Comparison of ENCODE assay signal across 8 cellular contexts in genomic region chr19:12790628-12791344, GRCh38. TPM values are rescaled to one million over a fixed set of nuclear protein-coding genes. Genes with fewer than 3 reads are reported as not detected.
DNase-seq lines count a peak whose midpoint lies in the region; ATAC-seq and TF ChIP-seq lines count a peak whose summit lies in the region.

No MANE protein-coding gene starts in this region.

- no peaks in the 10 kb centered on the region for H3K36me3 ChIP-seq in testis (ENCODE audit: low read depth, missing control alignments)

- POLR2A ChIA-PET in activated naive CD8-positive, alpha-beta T cell treated with anti-CD3 and anti-CD28 coated beads, Interleukin-2, amount 10 ng/mL, durations not matched to agents 7 days and 5 days (lab: Charles Lee), result interaction anchor here (0.5 to 9.6 kb wide), 19 partner anchors 11 to 628 kb away, joined by 3 to 361 read pairs (median 10); partner anchors contain the start of genes DHPS, GCDH, GET3 and PRDX2

- H3K4me3 Mint-ChIP-seq in activated CD4-positive, alpha-beta T cell treated with anti-CD3 and anti-CD28 coated beads, Interleukin-2, amount 10 ng/mL, durations not matched to agents 24 days and 14 days, result peak overlapping the region; percentile 96
- H3K4me3 Mint-ChIP-seq in activated naive CD8-positive, alpha-beta T cell treated with anti-CD3 and anti-CD28 coated beads, Interleukin-2, amount 10 ng/mL, durations not matched to agents 7 days and 5 days, result peak overlapping the region; percentile 94

- H3K27ac ChIP-seq in testis, result peak overlapping the region; percentile 93 to 98

- ATAC-seq in activated naive CD8-positive, alpha-beta T cell treated with anti-CD3 and anti-CD28 coated beads, Interleukin-2, amount 10 ng/mL, durations not matched to agents 7 days and 5 days (ENCODE audit: low read depth), result no peak
- ATAC-seq in GM18867 (IDR thresholded peaks at IDR 0.05; ENCODE audit: unreplicated experiment), result no peak

- peak; percentile 76 for DNase-seq in activated CD4-positive, alpha-beta T cell treated with anti-CD3 and anti-CD28 coated beads, Interleukin-2, amount 10 ng/mL, durations not matched to agents 24 days and 14 days
- DNase-seq in activated CD4-positive, alpha-beta T cell treated with anti-CD3 and anti-CD28 coated beads for 4 hours, result no peak
- no peak for DNase-seq in activated naive CD8-positive, alpha-beta T cell treated with anti-CD3 and anti-CD28 coated beads, Interleukin-2, amount 10 ng/mL, durations not matched to agents 7 days and 5 days
- DNase-seq in left kidney (ENCODE audit: low read depth, low spot score), result peak; percentile 46
- DNase-seq in testis, result no peak
- DNase-seq in Ammon's horn (ENCODE audit: low spot score), result no peak
- no peak for DNase-seq in germinal center (ENCODE audit: low spot score)

- no peaks in the 10 kb centered on the region for H3K27me3 Mint-ChIP-seq in activated CD4-positive, alpha-beta T cell treated with anti-CD3 and anti-CD28 coated beads, Interleukin-2, amount 10 ng/mL, durations not matched to agents 24 days and 14 days
- no peaks in the 10 kb centered on the region for H3K27me3 Mint-ChIP-seq in activated naive CD8-positive, alpha-beta T cell treated with anti-CD3 and anti-CD28 coated beads, Interleukin-2, amount 10 ng/mL, durations not matched to agents 7 days and 5 days

- peaks cover 34% of the 10 kb centered on the region for H3K4me1 Mint-ChIP-seq in activated CD4-positive, alpha-beta T cell treated with anti-CD3 and anti-CD28 coated beads, Interleukin-2, amount 10 ng/mL, durations not matched to agents 24 days and 14 days
- peaks cover 30% of the 10 kb centered on the region for H3K4me1 Mint-ChIP-seq in activated naive CD8-positive, alpha-beta T cell treated with anti-CD3 and anti-CD28 coated beads, Interleukin-2, amount 10 ng/mL, durations not matched to agents 7 days and 5 days

- no peak for TF ChIP-seq POLR2A in testis (IDR thresholded peaks at IDR 0.05)

- peak overlapping the region; percentile 97 for H3K27ac Mint-ChIP-seq in activated CD4-positive, alpha-beta T cell treated with anti-CD3 and anti-CD28 coated beads, Interleukin-2, amount 10 ng/mL, durations not matched to agents 24 days and 14 days
- peak overlapping the region; percentile 95 for H3K27ac Mint-ChIP-seq in activated naive CD8-positive, alpha-beta T cell treated with anti-CD3 and anti-CD28 coated beads, Interleukin-2, amount 10 ng/mL, durations not matched to agents 7 days and 5 days

- 1% methylated on average over 15 to 22 of the region's 22 CpGs for WGBS in testis, 2 donors

- H3K9me3 ChIP-seq in testis, result no peaks in the 10 kb centered on the region

- peaks cover 22% of the 10 kb centered on the region for H3K36me3 Mint-ChIP-seq in activated CD4-positive, alpha-beta T cell treated with anti-CD3 and anti-CD28 coated beads, Interleukin-2, amount 10 ng/mL, durations not matched to agents 24 days and 14 days (ENCODE audit: low read depth)
- peaks cover 1% of the 10 kb centered on the region for H3K36me3 Mint-ChIP-seq in activated naive CD8-positive, alpha-beta T cell treated with anti-CD3 and anti-CD28 coated beads, Interleukin-2, amount 10 ng/mL, durations not matched to agents 7 days and 5 days

- H3K9me3 Mint-ChIP-seq in activated CD4-positive, alpha-beta T cell treated with anti-CD3 and anti-CD28 coated beads, Interleukin-2, amount 10 ng/mL, durations not matched to agents 24 days and 14 days, result no peaks in the 10 kb centered on the region
- H3K9me3 Mint-ChIP-seq in activated naive CD8-positive, alpha-beta T cell treated with anti-CD3 and anti-CD28 coated beads, Interleukin-2, amount 10 ng/mL, durations not matched to agents 7 days and 5 days, result no peaks in the 10 kb centered on the region

- peak overlapping the region; percentile 60 to 88 for H3K4me3 ChIP-seq in testis

- peaks cover 45% of the 10 kb centered on the region for H3K4me1 ChIP-seq in testis

- intact Hi-C loops in activated CD4-positive, alpha-beta T cell treated with anti-CD3 and anti-CD28 coated beads, Interleukin-2, amount 10 ng/mL, durations not matched to agents 24 days and 14 days (cut with micrococcal nuclease), result loop anchor here (1.0 to 5.0 kb wide), 3 partner anchors 8 to 68 kb away; partner anchors contain the start of gene TNPO2
- intact Hi-C loops in testis (cut with DNase I; ENCODE audit: low total_unique reads), result loop anchor here (10.0 kb wide), 1 partner anchor 56 kb away; the partner anchor contains the start of genes GET3 and TRIR

- no peak for TF ChIP-seq CTCF in testis (IDR thresholded peaks at IDR 0.05)

- H3K27me3 ChIP-seq in testis, result no peaks in the 10 kb centered on the region

RNA-seq across cellular contexts. Expression of gene JUNB, which starts 0.5 kb away (rescaled TPM):
- total RNA-seq in activated CD4-positive, alpha-beta T cell treated with anti-CD3 and anti-CD28 coated beads, Interleukin-2, amount 10 ng/mL, durations not matched to agents 24 days and 14 days, result 302 and 310 TPM in 2 replicates
- 10 to 100 TPM; 82.7 to 84.6 TPM for total RNA-seq in activated naive CD8-positive, alpha-beta T cell treated with anti-CD3 and anti-CD28 coated beads, Interleukin-2, amount 10 ng/mL, durations not matched to agents 7 days and 5 days
- 100 to 1,000 TPM in 1 of 2 donors, 10 to 100 TPM in 1; 75.9 to 143 TPM for total RNA-seq in testis
- polyA plus RNA-seq in testis (ENCODE audit: insufficient read depth, low read depth, low replicate concordance), result 54.5 TPM

RNA-seq across cellular contexts. Expression of gene PRDX2, which starts 10.8 kb away (rescaled TPM):
- total RNA-seq in activated CD4-positive, alpha-beta T cell treated with anti-CD3 and anti-CD28 coated beads, Interleukin-2, amount 10 ng/mL, durations not matched to agents 24 days and 14 days, result 277 and 294 TPM in 2 replicates
- total RNA-seq in activated naive CD8-positive, alpha-beta T cell treated with anti-CD3 and anti-CD28 coated beads, Interleukin-2, amount 10 ng/mL, durations not matched to agents 7 days and 5 days, result 100 to 1,000 TPM; 170 to 181 TPM
- total RNA-seq in testis, result 100 to 1,000 TPM in 1 of 2 donors, 10 to 100 TPM in 1; 72.1 to 117 TPM
- 87.1 TPM for polyA plus RNA-seq in testis (ENCODE audit: insufficient read depth, low read depth, low replicate concordance)

RNA-seq across cellular contexts. Expression of gene THSD8, which starts 11.1 kb away (rescaled TPM):
- 26.8 and 32.7 TPM in 2 replicates for total RNA-seq in activated CD4-positive, alpha-beta T cell treated with anti-CD3 and anti-CD28 coated beads, Interleukin-2, amount 10 ng/mL, durations not matched to agents 24 days and 14 days
- 10 to 100 TPM in 1 of 2 experiments, 1 to 10 TPM in 1; 5.8 to 10.8 TPM for total RNA-seq in activated naive CD8-positive, alpha-beta T cell treated with anti-CD3 and anti-CD28 coated beads, Interleukin-2, amount 10 ng/mL, durations not matched to agents 7 days and 5 days
- total RNA-seq in testis, result 10 to 100 TPM in 1 of 2 donors, 1 to 10 TPM in 1; 3.0 to 14.0 TPM
- polyA plus RNA-seq in testis (ENCODE audit: insufficient read depth, low read depth, low replicate concordance), result 27.9 TPM

RNA-seq across cellular contexts. Expression of gene HOOK2, which starts 15.4 kb away (rescaled TPM):
- total RNA-seq in activated CD4-positive, alpha-beta T cell treated with anti-CD3 and anti-CD28 coated beads, Interleukin-2, amount 10 ng/mL, durations not matched to agents 24 days and 14 days, result 17.8 and 18.3 TPM in 2 replicates
- 10 to 100 TPM; 20.0 to 20.3 TPM for total RNA-seq in activated naive CD8-positive, alpha-beta T cell treated with anti-CD3 and anti-CD28 coated beads, Interleukin-2, amount 10 ng/mL, durations not matched to agents 7 days and 5 days
- total RNA-seq in testis, result 10 to 100 TPM; 54.4 to 63.4 TPM
- polyA plus RNA-seq in testis (ENCODE audit: insufficient read depth, low read depth, low replicate concordance), result 30.0 TPM

RNA-seq across cellular contexts. Expression of gene RNASEH2A, which starts 15.6 kb away (rescaled TPM):
- 35.8 and 51.5 TPM in 2 replicates for total RNA-seq in activated CD4-positive, alpha-beta T cell treated with anti-CD3 and anti-CD28 coated beads, Interleukin-2, amount 10 ng/mL, durations not matched to agents 24 days and 14 days
- total RNA-seq in activated naive CD8-positive, alpha-beta T cell treated with anti-CD3 and anti-CD28 coated beads, Interleukin-2, amount 10 ng/mL, durations not matched to agents 7 days and 5 days, result 10 to 100 TPM; 46.2 to 47.8 TPM
- 10 to 100 TPM; 15.7 to 18.6 TPM for total RNA-seq in testis
- 14.1 TPM for polyA plus RNA-seq in testis (ENCODE audit: insufficient read depth, low read depth, low replicate concordance)

Comparison
In these comparisons a context has a peak if more than half of its experiments do, and no peak if none do; other contexts are left out.
1. DNase-seq: peak in activated CD4-positive, alpha-beta T cell treated with anti-CD3 and anti-CD28 coated beads, Interleukin-2, amount 10 ng/mL, durations not matched to agents 24 days and 14 days (single experiment) and left kidney (single experiment); none in activated CD4-positive, alpha-beta T cell treated with anti-CD3 and anti-CD28 coated beads for 4 hours (0 of 2), activated naive CD8-positive, alpha-beta T cell treated with anti-CD3 and anti-CD28 coated beads, Interleukin-2, amount 10 ng/mL, durations not matched to agents 7 days and 5 days (single experiment), testis (single experiment), Ammon's horn (single experiment) and germinal center (single experiment).